Comparison of ENCODE assay signal across 1 cellular context in genomic region chr12:120231316-120232011, GRCh38.
TF ChIP-seq lines count a peak whose summit lies in the region.

No MANE protein-coding gene starts in this region.

TF ChIP-seq in GM12878, 131 proteins besides CTCF, POLR2A, EP300 and RAD21:
- TF ChIP-seq E2F8 (IDR thresholded peaks at IDR 0.05; ENCODE audit: low read depth, partially characterized antibody), result no peak
- TF ChIP-seq NRF1 (conservative IDR thresholded peaks at IDR 0.05; ENCODE audit: low read depth, low read length), result no peak
- TF ChIP-seq EZH2 (IDR thresholded peaks at IDR 0.05; ENCODE audit: borderline replicate concordance, control insufficient read depth, low read depth, low read length), result no peak
- no peak for TF ChIP-seq PRDM15 (CRISPR knock-in tag; IDR thresholded peaks at IDR 0.05)
- no peak for TF ChIP-seq BCL11A (IDR thresholded peaks at IDR 0.05; ENCODE audit: low read depth, low read length)
- TF ChIP-seq SUPT20H (IDR thresholded peaks at IDR 0.05; ENCODE audit: borderline replicate concordance, control insufficient read depth, low read depth, low read length), result no peak
- no peak for TF ChIP-seq ZBTB40 (IDR thresholded peaks at IDR 0.05; ENCODE audit: borderline replicate concordance)
- no peak for TF ChIP-seq EED (IDR thresholded peaks at IDR 0.05; ENCODE audit: low read depth)
- TF ChIP-seq MEF2B (IDR thresholded peaks at IDR 0.05; ENCODE audit: partially characterized antibody, poor library complexity, severe bottlenecking), result no peak
- TF ChIP-seq SPI1 (IDR thresholded peaks at IDR 0.05; ENCODE audit: borderline replicate concordance, insufficient read depth, low read depth, low read length), result no peak
- no peak for TF ChIP-seq MTA2 (IDR thresholded peaks at IDR 0.05; ENCODE audit: low read depth)
- no peak for TF ChIP-seq CBFB (IDR thresholded peaks at IDR 0.05; ENCODE audit: low read depth)
- TF ChIP-seq NR2C2 (IDR thresholded peaks at IDR 0.05; ENCODE audit: borderline replicate concordance, control insufficient read depth, insufficient read length, low read depth), result no peak
- no peak for TF ChIP-seq ZNF622 (IDR thresholded peaks at IDR 0.05)
- no peak for TF ChIP-seq ETV6 (conservative IDR thresholded peaks at IDR 0.05 in 1 of 2, IDR thresholded peaks at IDR 0.05 in 1 of 2; ENCODE audit: borderline replicate concordance in 1 of 2, low read depth in 1 of 2)
- no peak for TF ChIP-seq ZZZ3 (IDR thresholded peaks at IDR 0.05; ENCODE audit: control insufficient read depth, insufficient read length, low read depth)
